3 cellular contexts compared by ENCODE assay signal in genomic region chr12:117095191-117095590, GRCh38. TPM values are rescaled to one million over a fixed set of nuclear protein-coding genes. Genes with fewer than 3 reads are reported as not detected.
"Had no signal": no experiment of that assay in that cellular context is flagged by ENCODE, and none has a peak within 500 bp of the region (broad histone marks: within the 10 kb centered on the region; RNA-seq: fewer than 3 reads in every experiment).

No MANE protein-coding gene starts in this region.

RNA-seq across cellular contexts. Expression of gene TESC, which starts 4.0 kb away (rescaled TPM):
- total RNA-seq: bronchial epithelial cell, fibroblast of lung, fibroblast of villous mesenchyme had no signal
- polyA plus RNA-seq: fibroblast of lung had no signal
